ENCODE assay signal across 9 cellular contexts in the genomic region with DNA sequence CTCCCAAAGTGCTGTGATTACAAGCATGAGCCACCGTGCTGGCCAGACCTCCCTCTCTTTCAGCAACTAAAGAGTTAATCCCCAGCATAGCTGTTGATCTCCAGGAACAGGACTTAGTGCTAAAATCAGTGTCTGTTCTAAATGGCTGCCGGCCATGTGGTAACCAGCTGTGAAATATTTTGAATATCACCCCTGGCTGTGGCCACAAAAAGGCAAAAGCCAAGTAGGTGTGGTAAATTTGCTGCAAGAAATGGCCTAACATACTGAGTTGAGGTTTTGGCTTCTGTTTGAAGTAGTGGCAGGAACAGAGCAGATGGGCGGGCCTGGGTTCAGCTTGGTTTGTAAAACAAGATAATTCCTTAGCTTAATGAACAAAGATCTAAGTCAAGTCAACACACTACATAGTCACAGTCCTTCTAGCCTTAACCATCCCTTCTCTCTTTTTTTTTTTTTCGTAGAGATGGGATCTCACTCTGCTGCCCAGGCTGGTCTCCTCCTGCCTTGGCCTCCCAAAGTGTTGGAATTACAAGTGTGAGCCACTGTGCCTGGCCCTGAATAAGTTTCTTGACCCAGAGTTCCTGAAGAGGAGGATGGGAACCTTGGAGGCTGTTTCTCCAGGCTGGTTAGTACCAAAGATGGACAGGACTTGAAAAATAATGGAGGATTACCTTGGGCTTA. TPM values are rescaled to one million over a fixed set of nuclear protein-coding genes. Genes with fewer than 3 reads are reported as not detected.
A peak's percentile ranks its signal among the peaks of the same experiment; 100 is the strongest.
DNase-seq lines count a peak whose midpoint lies in the region; ATAC-seq and TF ChIP-seq lines count a peak whose summit lies in the region.
"Had no signal": no experiment of that assay in that cellular context is flagged by ENCODE, and none has a peak within 500 bp of the region (broad histone marks: within the 10 kb centered on the region; RNA-seq: fewer than 3 reads in every experiment).

No MANE protein-coding gene starts in this region.

- H3K4me3 ChIP-seq in GM06990 (replicated peaks; ENCODE audit: low read depth, low read length) (no peak overlapping the region), upper lobe of right lung (no peak overlapping the region)

- H3K27ac ChIP-seq in upper lobe of right lung, result no peak overlapping the region
- H3K27ac ChIP-seq: neutrophil had no signal

- H3K27ac Mint-ChIP-seq in activated T-helper 1 cell treated with anti-CD3 and anti-CD28 coated beads, Interleukin-12 subunit alpha, Interleukin-12 subunit beta, Interleukin-2, Interleukin-4 antibody, amounts not matched to agents 30 ng/mL and 10 ng/mL and 1 ng/mL, durations not matched to agents 14 hours and 24 hours and 36 hours, result peak overlapping the region; percentile 48

- H3K27me3 ChIP-seq in GM06990 (replicated peaks; ENCODE audit: control insufficient read depth, insufficient read depth, low read length) (no peaks in the 10 kb centered on the region), upper lobe of right lung (no peaks in the 10 kb centered on the region)
- H3K27me3 ChIP-seq: neutrophil had no signal

- no peak overlapping the region for H3K4me3 Mint-ChIP-seq in activated T-helper 1 cell treated with anti-CD3 and anti-CD28 coated beads, Interleukin-12 subunit alpha, Interleukin-12 subunit beta, Interleukin-2, Interleukin-4 antibody, amounts not matched to agents 30 ng/mL and 10 ng/mL and 1 ng/mL, durations not matched to agents 14 hours and 24 hours and 36 hours

- peaks cover 2% of the 10 kb centered on the region for H3K36me3 Mint-ChIP-seq in activated T-helper 1 cell treated with anti-CD3 and anti-CD28 coated beads, Interleukin-12 subunit alpha, Interleukin-12 subunit beta, Interleukin-2, Interleukin-4 antibody, amounts not matched to agents 30 ng/mL and 10 ng/mL and 1 ng/mL, durations not matched to agents 14 hours and 24 hours and 36 hours (ENCODE audit: low read depth)

- DNase-seq in GM06990 (ENCODE audit: extremely low read depth, insufficient read length), result peak; percentile 65
- DNase-seq in LoVo (ENCODE audit: low spot score), result peak; percentile 32
- DNase-seq in activated T-helper 1 cell treated with anti-CD3 and anti-CD28 coated beads, Interleukin-12 subunit alpha, Interleukin-12 subunit beta, Interleukin-2, Interleukin-4 antibody, amounts not matched to agents 30 ng/mL and 10 ng/mL and 1 ng/mL, durations not matched to agents 14 hours and 24 hours and 36 hours (ENCODE audit: low spot score), result peak; percentile 30
- peak; percentile 35 for DNase-seq in hepatic stellate cell (ENCODE audit: low spot score)
- no peak for DNase-seq in upper lobe of right lung
- DNase-seq in NCI-H1048 (lab: John Stamatoyannopoulos, UW), result no peak
- no peak for DNase-seq in cerebellar cortex (ENCODE audit: low spot score)

- H3K9me3 ChIP-seq in upper lobe of right lung, result no peaks in the 10 kb centered on the region
- H3K9me3 ChIP-seq: neutrophil had no signal

- intact Hi-C loops in activated T-helper 1 cell treated with anti-CD3 and anti-CD28 coated beads, Interleukin-12 subunit alpha, Interleukin-12 subunit beta, Interleukin-2, Interleukin-4 antibody, amounts not matched to agents 30 ng/mL and 10 ng/mL and 1 ng/mL, durations not matched to agents 14 hours and 24 hours and 36 hours (cut with micrococcal nuclease), result no loop called here
- intact Hi-C loops in upper lobe of right lung (cut with DNase I), result no loop called here

- H3K9me3 Mint-ChIP-seq in activated T-helper 1 cell treated with anti-CD3 and anti-CD28 coated beads, Interleukin-12 subunit alpha, Interleukin-12 subunit beta, Interleukin-2, Interleukin-4 antibody, amounts not matched to agents 30 ng/mL and 10 ng/mL and 1 ng/mL, durations not matched to agents 14 hours and 24 hours and 36 hours, result no peaks in the 10 kb centered on the region

- TF ChIP-seq CTCF in GM06990 (IDR thresholded peaks at IDR 0.05; ENCODE audit: insufficient read depth, low read length, poor library complexity, severe bottlenecking) (no peak), upper lobe of right lung (IDR thresholded peaks at IDR 0.05) (no peak)

- H3K4me1 Mint-ChIP-seq in activated T-helper 1 cell treated with anti-CD3 and anti-CD28 coated beads, Interleukin-12 subunit alpha, Interleukin-12 subunit beta, Interleukin-2, Interleukin-4 antibody, amounts not matched to agents 30 ng/mL and 10 ng/mL and 1 ng/mL, durations not matched to agents 14 hours and 24 hours and 36 hours (ENCODE audit: low read depth), result peaks cover 16% of the 10 kb centered on the region

- ATAC-seq in upper lobe of right lung (peak; percentile 43), HG03108 (IDR thresholded peaks at IDR 0.05; ENCODE audit: unreplicated experiment) (no peak)

- H3K27me3 Mint-ChIP-seq in activated T-helper 1 cell treated with anti-CD3 and anti-CD28 coated beads, Interleukin-12 subunit alpha, Interleukin-12 subunit beta, Interleukin-2, Interleukin-4 antibody, amounts not matched to agents 30 ng/mL and 10 ng/mL and 1 ng/mL, durations not matched to agents 14 hours and 24 hours and 36 hours (ENCODE audit: insufficient read depth), result peaks cover under 1% of the 10 kb centered on the region

- peaks cover 13% of the 10 kb centered on the region for H3K4me1 ChIP-seq in upper lobe of right lung

- no peaks in the 10 kb centered on the region for H3K36me3 ChIP-seq in GM06990 (ENCODE audit: control insufficient read depth, insufficient read depth, low read length)
- no peaks in the 10 kb centered on the region for H3K36me3 ChIP-seq in upper lobe of right lung
- H3K36me3 ChIP-seq: neutrophil had no signal

RNA-seq across cellular contexts. Expression of a gene that starts 22.7 kb away (rescaled TPM):
- total RNA-seq in activated T-helper 1 cell treated with anti-CD3 and anti-CD28 coated beads, Interleukin-12 subunit alpha, Interleukin-12 subunit beta, Interleukin-2, Interleukin-4 antibody, amounts not matched to agents 30 ng/mL and 10 ng/mL and 1 ng/mL, durations not matched to agents 14 hours and 24 hours and 36 hours, result 113 and 124 TPM in 2 replicates
- total RNA-seq in upper lobe of right lung, result 36.0 TPM

RNA-seq across cellular contexts. Expression of a gene that starts 32.5 kb away (rescaled TPM):
- 0.23 and 0.37 TPM in 2 replicates for total RNA-seq in activated T-helper 1 cell treated with anti-CD3 and anti-CD28 coated beads, Interleukin-12 subunit alpha, Interleukin-12 subunit beta, Interleukin-2, Interleukin-4 antibody, amounts not matched to agents 30 ng/mL and 10 ng/mL and 1 ng/mL, durations not matched to agents 14 hours and 24 hours and 36 hours
- 0.55 TPM for total RNA-seq in upper lobe of right lung

RNA-seq across cellular contexts. Expression of a gene that starts 37.3 kb away (rescaled TPM):
- total RNA-seq in activated T-helper 1 cell treated with anti-CD3 and anti-CD28 coated beads, Interleukin-12 subunit alpha, Interleukin-12 subunit beta, Interleukin-2, Interleukin-4 antibody, amounts not matched to agents 30 ng/mL and 10 ng/mL and 1 ng/mL, durations not matched to agents 14 hours and 24 hours and 36 hours, result 126 and 134 TPM in 2 replicates
- total RNA-seq in upper lobe of right lung, result 51.8 TPM

RNA-seq across cellular contexts. Expression of a gene that starts 52.2 kb away (rescaled TPM):
- total RNA-seq in activated T-helper 1 cell treated with anti-CD3 and anti-CD28 coated beads, Interleukin-12 subunit alpha, Interleukin-12 subunit beta, Interleukin-2, Interleukin-4 antibody, amounts not matched to agents 30 ng/mL and 10 ng/mL and 1 ng/mL, durations not matched to agents 14 hours and 24 hours and 36 hours, result 2.8 and 2.9 TPM in 2 replicates
- 1.8 TPM for total RNA-seq in upper lobe of right lung

RNA-seq across cellular contexts. Expression of a gene that starts 57.4 kb away (rescaled TPM):
- total RNA-seq in activated T-helper 1 cell treated with anti-CD3 and anti-CD28 coated beads, Interleukin-12 subunit alpha, Interleukin-12 subunit beta, Interleukin-2, Interleukin-4 antibody, amounts not matched to agents 30 ng/mL and 10 ng/mL and 1 ng/mL, durations not matched to agents 14 hours and 24 hours and 36 hours, result 9.1 and 11.2 TPM in 2 replicates
- total RNA-seq in upper lobe of right lung, result 6.4 TPM

Comparison
In these comparisons a context has a peak if more than half of its experiments do, and no peak if none do; other contexts are left out.
1. DNase-seq: peak in GM06990 (single experiment), LoVo (single experiment), activated T-helper 1 cell treated with anti-CD3 and anti-CD28 coated beads, Interleukin-12 subunit alpha, Interleukin-12 subunit beta, Interleukin-2, Interleukin-4 antibody, amounts not matched to agents 30 ng/mL and 10 ng/mL and 1 ng/mL, durations not matched to agents 14 hours and 24 hours and 36 hours (single experiment) and hepatic stellate cell (single experiment); none in upper lobe of right lung (single experiment), NCI-H1048 (single experiment) and cerebellar cortex (single experiment).